ENCODE assay signal across 1 cellular context in the genomic region with DNA sequence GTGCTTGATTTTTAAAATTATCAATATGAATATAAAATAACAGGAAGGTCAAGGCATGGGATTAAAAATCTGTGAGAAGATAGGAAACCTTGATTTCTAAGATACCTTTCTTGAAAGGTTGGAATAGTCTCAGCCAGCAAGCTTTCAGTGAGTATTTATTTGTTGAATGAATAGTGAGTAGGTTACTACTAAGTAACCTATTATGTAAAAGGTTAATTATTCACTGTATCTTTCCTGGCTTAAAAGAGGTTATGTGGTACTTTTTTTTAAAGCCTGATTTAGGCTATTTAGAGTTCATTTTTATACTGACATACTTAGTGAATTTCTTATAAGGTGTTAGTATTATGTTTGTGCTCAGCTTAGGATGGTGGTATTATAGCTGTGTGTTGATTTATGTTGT.
TF ChIP-seq lines count a peak whose summit lies in the region.

No MANE protein-coding gene starts in this region.

TF ChIP-seq in GM12878, 131 proteins besides CTCF, POLR2A, EP300 and RAD21:
- TF ChIP-seq, protein P1, sequence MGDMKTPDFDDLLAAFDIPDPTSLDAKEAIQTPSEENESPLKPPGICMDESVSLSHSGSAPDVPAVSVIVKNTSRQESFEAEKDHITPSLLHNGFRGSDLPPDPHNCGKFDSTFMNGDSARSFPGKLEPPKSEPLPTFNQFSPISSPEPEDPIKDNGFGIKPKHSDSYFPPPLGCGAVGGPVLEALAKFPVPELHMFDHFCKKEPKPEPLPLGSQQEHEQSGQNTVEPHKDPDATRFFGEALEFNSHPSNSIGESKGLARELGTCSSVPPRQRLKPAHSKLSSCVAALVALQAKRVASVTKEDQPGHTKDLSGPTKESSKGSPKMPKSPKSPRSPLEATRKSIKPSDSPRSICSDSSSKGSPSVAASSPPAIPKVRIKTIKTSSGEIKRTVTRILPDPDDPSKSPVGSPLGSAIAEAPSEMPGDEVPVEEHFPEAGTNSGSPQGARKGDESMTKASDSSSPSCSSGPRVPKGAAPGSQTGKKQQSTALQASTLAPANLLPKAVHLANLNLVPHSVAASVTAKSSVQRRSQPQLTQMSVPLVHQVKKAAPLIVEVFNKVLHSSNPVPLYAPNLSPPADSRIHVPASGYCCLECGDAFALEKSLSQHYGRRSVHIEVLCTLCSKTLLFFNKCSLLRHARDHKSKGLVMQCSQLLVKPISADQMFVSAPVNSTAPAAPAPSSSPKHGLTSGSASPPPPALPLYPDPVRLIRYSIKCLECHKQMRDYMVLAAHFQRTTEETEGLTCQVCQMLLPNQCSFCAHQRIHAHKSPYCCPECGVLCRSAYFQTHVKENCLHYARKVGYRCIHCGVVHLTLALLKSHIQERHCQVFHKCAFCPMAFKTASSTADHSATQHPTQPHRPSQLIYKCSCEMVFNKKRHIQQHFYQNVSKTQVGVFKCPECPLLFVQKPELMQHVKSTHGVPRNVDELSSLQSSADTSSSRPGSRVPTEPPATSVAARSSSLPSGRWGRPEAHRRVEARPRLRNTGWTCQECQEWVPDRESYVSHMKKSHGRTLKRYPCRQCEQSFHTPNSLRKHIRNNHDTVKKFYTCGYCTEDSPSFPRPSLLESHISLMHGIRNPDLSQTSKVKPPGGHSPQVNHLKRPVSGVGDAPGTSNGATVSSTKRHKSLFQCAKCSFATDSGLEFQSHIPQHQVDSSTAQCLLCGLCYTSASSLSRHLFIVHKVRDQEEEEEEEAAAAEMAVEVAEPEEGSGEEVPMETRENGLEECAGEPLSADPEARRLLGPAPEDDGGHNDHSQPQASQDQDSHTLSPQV (IDR thresholded peaks at IDR 0.05): no peak
- peak; percentile 11; the same call in 1 of the 2 replicates for TF ChIP-seq ZNF384 (IDR thresholded peaks at IDR 0.05; ENCODE audit: borderline replicate concordance, low read depth, low read length)
